ENCODE assay signal across 8 cellular contexts in genomic region chr13:28268800-28269223, GRCh38.
DNase-seq lines count a peak whose midpoint lies in the region; ATAC-seq, FAIRE-seq and TF ChIP-seq lines count a peak whose summit lies in the region.

No MANE protein-coding gene starts in this region.

- DNase-seq in mucosa of descending colon (no peak), SHP77 (lab: John Stamatoyannopoulos, UW) (no peak), iPS-NIHi11 (ENCODE audit: low spot score) (no peak), pancreas (no peak), HT-29 (ENCODE audit: low spot score) (no peak)

- no peaks in the 10 kb centered on the region for H3K27me3 ChIP-seq in pancreas

- TF ChIP-seq CTCF in mucosa of descending colon (IDR thresholded peaks at IDR 0.05) (no peak), pancreas (IDR thresholded peaks at IDR 0.05) (no peak)

- H3K4me1 ChIP-seq in mucosa of descending colon (ENCODE audit: low read depth): peaks cover 3% of the 10 kb centered on the region
- H3K4me1 ChIP-seq in pancreas: no peaks in the 10 kb centered on the region

- intact Hi-C loops in mucosa of descending colon (cut with DNase I, micrococcal nuclease) (no loop called here), pancreas (cut with DNase I) (no loop called here)

- H3K27ac ChIP-seq in KOPT-K1 (ENCODE audit: low read depth, low read length, poor library complexity, severe bottlenecking) (peak overlapping the region; percentile 76), pancreas (no peak overlapping the region)

- H3K9me3 ChIP-seq in KOPT-K1 (ENCODE audit: insufficient read depth, low read length, poor library complexity, severe bottlenecking): peaks cover 15% of the 10 kb centered on the region
- no peaks in the 10 kb centered on the region for H3K9me3 ChIP-seq in mucosa of descending colon
- H3K9me3 ChIP-seq in pancreas: no peaks in the 10 kb centered on the region

- H3K36me3 ChIP-seq in KOPT-K1 (ENCODE audit: insufficient read depth, low read length) (peaks cover 74% of the 10 kb centered on the region), mucosa of descending colon (ENCODE audit: low read depth) (peaks cover 17% of the 10 kb centered on the region), pancreas (peaks cover 0 to 19% (median 6%) of the 10 kb centered on the region in 3 donors)

- peak; percentile 96 for ATAC-seq in GM18873 (IDR thresholded peaks at IDR 0.05; ENCODE audit: low FRiP score, unreplicated experiment)
- peak; percentile 98 for ATAC-seq in HG02610 (IDR thresholded peaks at IDR 0.05; ENCODE audit: unreplicated experiment)
- ATAC-seq in mucosa of descending colon: peak; percentile 40
- no peak for ATAC-seq in pancreas

- H3K4me3 ChIP-seq in mucosa of descending colon: no peak overlapping the region
- no peak overlapping the region for H3K4me3 ChIP-seq in pancreas

- FAIRE-seq in pancreas (lab: Jason Lieb, UNC): no peak

Comparison
In these comparisons a context has a peak if more than half of its experiments do, and no peak if none do; other contexts are left out.
1. ATAC-seq: peak in GM18873 (single experiment), HG02610 (single experiment) and mucosa of descending colon (single experiment); none in pancreas (0 of 4).